Comparison of ENCODE assay signal across 1 cellular context in the genomic region with DNA sequence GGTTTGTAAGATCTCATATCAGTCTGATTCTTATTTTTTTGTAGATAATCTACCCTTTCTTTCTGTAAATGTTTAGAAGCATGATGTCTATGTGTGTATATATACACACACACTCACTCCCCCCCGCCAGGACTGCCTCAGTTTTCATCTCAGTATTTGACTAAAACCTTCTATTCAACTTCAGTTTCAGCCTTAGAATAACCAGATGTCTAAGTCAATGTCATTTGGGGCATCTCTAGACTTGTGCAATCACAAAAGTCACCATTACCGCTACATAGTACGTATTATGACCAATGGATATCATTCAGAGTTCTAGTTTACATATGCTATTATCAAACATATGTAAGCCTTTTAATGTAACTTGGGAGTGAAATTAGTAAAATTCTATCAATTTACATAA.
A peak's percentile ranks its signal among the peaks of the same experiment; 100 is the strongest.
TF ChIP-seq lines count a peak whose summit lies in the region.

No MANE protein-coding gene starts in this region.

TF ChIP-seq in K562, 482 proteins besides CTCF, POLR2A, EP300 and RAD21:
- peak; percentile 13; the same call in 1 of the 2 replicates for TF ChIP-seq ESRRA (IDR thresholded peaks at IDR 0.05; ENCODE audit: borderline replicate concordance, low read depth)
- no peak for TF ChIP-seq HEY1 (CRISPR knock-in tag; IDR thresholded peaks at IDR 0.05; ENCODE audit: borderline replicate concordance)
- no peak for TF ChIP-seq SMARCC2 (IDR thresholded peaks at IDR 0.05; ENCODE audit: low read depth)
- TF ChIP-seq CEBPB (tag; IDR thresholded peaks at IDR 0.05) = peak; percentile 87
- TF ChIP-seq RBFOX2 (IDR thresholded peaks at IDR 0.05; ENCODE audit: low read depth, low read length) = peak; percentile 47
- TF ChIP-seq CEBPG (CRISPR knock-in tag; IDR thresholded peaks at IDR 0.05) = no peak
- TF ChIP-seq CEBPG (tag; conservative IDR thresholded peaks at IDR 0.05 in 1 of 2, IDR thresholded peaks at IDR 0.05 in 1 of 2) = peak; percentile 33 to 50; a peak in 2 of 4 replicates
- TF ChIP-seq CHCHD3 (CRISPR knock-in tag; IDR thresholded peaks at IDR 0.05) = 0 out of 2 replicates have a peak, but pooled peaks have one; percentile 63
- TF ChIP-seq, protein P1, sequence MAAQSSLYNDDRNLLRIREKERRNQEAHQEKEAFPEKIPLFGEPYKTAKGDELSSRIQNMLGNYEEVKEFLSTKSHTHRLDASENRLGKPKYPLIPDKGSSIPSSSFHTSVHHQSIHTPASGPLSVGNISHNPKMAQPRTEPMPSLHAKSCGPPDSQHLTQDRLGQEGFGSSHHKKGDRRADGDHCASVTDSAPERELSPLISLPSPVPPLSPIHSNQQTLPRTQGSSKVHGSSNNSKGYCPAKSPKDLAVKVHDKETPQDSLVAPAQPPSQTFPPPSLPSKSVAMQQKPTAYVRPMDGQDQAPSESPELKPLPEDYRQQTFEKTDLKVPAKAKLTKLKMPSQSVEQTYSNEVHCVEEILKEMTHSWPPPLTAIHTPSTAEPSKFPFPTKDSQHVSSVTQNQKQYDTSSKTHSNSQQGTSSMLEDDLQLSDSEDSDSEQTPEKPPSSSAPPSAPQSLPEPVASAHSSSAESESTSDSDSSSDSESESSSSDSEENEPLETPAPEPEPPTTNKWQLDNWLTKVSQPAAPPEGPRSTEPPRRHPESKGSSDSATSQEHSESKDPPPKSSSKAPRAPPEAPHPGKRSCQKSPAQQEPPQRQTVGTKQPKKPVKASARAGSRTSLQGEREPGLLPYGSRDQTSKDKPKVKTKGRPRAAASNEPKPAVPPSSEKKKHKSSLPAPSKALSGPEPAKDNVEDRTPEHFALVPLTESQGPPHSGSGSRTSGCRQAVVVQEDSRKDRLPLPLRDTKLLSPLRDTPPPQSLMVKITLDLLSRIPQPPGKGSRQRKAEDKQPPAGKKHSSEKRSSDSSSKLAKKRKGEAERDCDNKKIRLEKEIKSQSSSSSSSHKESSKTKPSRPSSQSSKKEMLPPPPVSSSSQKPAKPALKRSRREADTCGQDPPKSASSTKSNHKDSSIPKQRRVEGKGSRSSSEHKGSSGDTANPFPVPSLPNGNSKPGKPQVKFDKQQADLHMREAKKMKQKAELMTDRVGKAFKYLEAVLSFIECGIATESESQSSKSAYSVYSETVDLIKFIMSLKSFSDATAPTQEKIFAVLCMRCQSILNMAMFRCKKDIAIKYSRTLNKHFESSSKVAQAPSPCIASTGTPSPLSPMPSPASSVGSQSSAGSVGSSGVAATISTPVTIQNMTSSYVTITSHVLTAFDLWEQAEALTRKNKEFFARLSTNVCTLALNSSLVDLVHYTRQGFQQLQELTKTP (IDR thresholded peaks at IDR 0.05; ENCODE audit: low read depth in 1 of 2, partially characterized antibody in 2 of 2) = peak in 1 of 2 experiments; percentile 31
- no peak for TF ChIP-seq SAFB (IDR thresholded peaks at IDR 0.05; ENCODE audit: borderline replicate concordance, low read depth, low read length)
- no peak for TF ChIP-seq POLR2H (tag; IDR thresholded peaks at IDR 0.05; ENCODE audit: low read depth)
- TF ChIP-seq, protein P2, sequence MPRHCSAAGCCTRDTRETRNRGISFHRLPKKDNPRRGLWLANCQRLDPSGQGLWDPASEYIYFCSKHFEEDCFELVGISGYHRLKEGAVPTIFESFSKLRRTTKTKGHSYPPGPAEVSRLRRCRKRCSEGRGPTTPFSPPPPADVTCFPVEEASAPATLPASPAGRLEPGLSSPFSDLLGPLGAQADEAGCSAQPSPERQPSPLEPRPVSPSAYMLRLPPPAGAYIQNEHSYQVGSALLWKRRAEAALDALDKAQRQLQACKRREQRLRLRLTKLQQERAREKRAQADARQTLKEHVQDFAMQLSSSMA (CRISPR knock-in tag; IDR thresholded peaks at IDR 0.05) = no peak
- peak in 1 of 2 experiments; percentile 23; a peak in 1 of 4 replicates for TF ChIP-seq SIN3A (IDR thresholded peaks at IDR 0.05; ENCODE audit: borderline replicate concordance in 2 of 2, control insufficient read depth in 1 of 2, low read depth in 2 of 2, low read length in 2 of 2)
TF ChIP-seq in K562: peak in this region for 7.
